In genomic region chr12:47797432-47797831, GRCh38 we compare ENCODE assay signal across 8 cellular contexts. TPM values are rescaled to one million over a fixed set of nuclear protein-coding genes. Genes with fewer than 3 reads are reported as not detected.
DNase-seq lines count a peak whose midpoint lies in the region; ATAC-seq and TF ChIP-seq lines count a peak whose summit lies in the region.

No MANE protein-coding gene starts in this region.

- 70 to 83% (median 72%) methylated on average over 10 of the region's 10 CpGs for WGBS in psoas muscle, 3 donors

- TF ChIP-seq CTCF in choroid plexus epithelial cell (conservative IDR thresholded peaks at IDR 0.05; ENCODE audit: low read depth, low read length) (peak; percentile 53), psoas muscle (IDR thresholded peaks at IDR 0.05) (peak; percentile 62), Calu3 (IDR thresholded peaks at IDR 0.05; ENCODE audit: unreplicated experiment) (no peak)

- no peaks in the 10 kb centered on the region for H3K9me3 Mint-ChIP-seq in Calu3 (ENCODE audit: low read depth, unreplicated experiment)

- BruUV-seq in Calu3 (replicated peaks; lab: Mats Ljungman, UMichigan), result no TSS peak

- H3K27ac ChIP-seq in psoas muscle, result no peak overlapping the region

- no peaks in the 10 kb centered on the region for H3K27me3 ChIP-seq in psoas muscle (ENCODE audit: insufficient read depth in 3 of 3, low read length in 2 of 3)

- intact Hi-C loops in psoas muscle (cut with DNase I), result loop anchor here (1.0 to 2.0 kb wide), 2 partner anchors 40 to 41 kb away; no protein-coding TSS in a partner anchor
- intact Hi-C loops in Calu3 (cut with micrococcal nuclease; ENCODE audit: unreplicated experiment), result no loop called here

- no peak overlapping the region for H3K4me3 Mint-ChIP-seq in Calu3 (ENCODE audit: low read depth, unreplicated experiment)

- H3K9me3 ChIP-seq in psoas muscle, result no peaks in the 10 kb centered on the region

- DNase-seq in stimulated activated naive CD4-positive, alpha-beta T cell (lab: John Stamatoyannopoulos, UW), result peak in 4 of 6 experiments; percentile 25 to 50 (median 38)
- no peak for DNase-seq in stimulated activated naive CD4-positive, alpha-beta T cell treated with Interleukin-2 at 50 U/mL for 16 hours (lab: John Stamatoyannopoulos, UW)
- DNase-seq in NCI-H2107 treated with DMSO at 0.1 percent for 48 hours (lab: John Stamatoyannopoulos, UW; ENCODE audit: unreplicated experiment), result peak; percentile 20
- no peak for DNase-seq in choroid plexus epithelial cell (ENCODE audit: low read depth)
- DNase-seq in psoas muscle, result no peak
- no peak for DNase-seq in Calu3

- H3K36me3 Mint-ChIP-seq in Calu3 (ENCODE audit: insufficient read depth, unreplicated experiment), result peaks cover 11% of the 10 kb centered on the region

- peaks cover 0 to 62% of the 10 kb centered on the region in 2 donors for H3K36me3 ChIP-seq in psoas muscle (ENCODE audit: insufficient read depth in 1 of 2, low read depth in 1 of 2)

- no peaks in the 10 kb centered on the region for H3K27me3 Mint-ChIP-seq in Calu3 (ENCODE audit: unreplicated experiment)

- H3K4me1 Mint-ChIP-seq in Calu3 (ENCODE audit: low read depth, unreplicated experiment), result peaks cover 19% of the 10 kb centered on the region

- H3K27ac Mint-ChIP-seq in Calu3 (ENCODE audit: unreplicated experiment), result no peak overlapping the region

- CTCF ChIA-PET in Calu3 (lab: Charles Lee), result interaction anchor here (0.7 to 1.2 kb wide), 5 partner anchors 18 to 41 kb away, joined by 3 to 11 read pairs (median 3); no protein-coding TSS in a partner anchor

- peaks cover 53% of the 10 kb centered on the region for H3K4me1 ChIP-seq in psoas muscle

- no peak overlapping the region for H3K4me3 ChIP-seq in choroid plexus epithelial cell (ENCODE audit: low read depth, low read length)
- H3K4me3 ChIP-seq in psoas muscle, result no peak overlapping the region

- peak; percentile 55 to 63 (median 60) for ATAC-seq in psoas muscle
- no peak for ATAC-seq in GM21515 (IDR thresholded peaks at IDR 0.05; ENCODE audit: unreplicated experiment)
- no peak for ATAC-seq in GM18873 (IDR thresholded peaks at IDR 0.05; ENCODE audit: low FRiP score, unreplicated experiment)

RNA-seq across cellular contexts. Expression of gene HDAC7, which starts 22.3 kb away (rescaled TPM):
- total RNA-seq in psoas muscle, result 10 to 100 TPM; 21.4 to 27.8 (median 23.5) TPM
- polyA plus RNA-seq in psoas muscle, result 10 to 100 TPM; 11.0 to 25.2 (median 13.6) TPM
- total RNA-seq in Calu3 (2022), result 41.8 and 44.0 TPM in 2 replicates

RNA-seq across cellular contexts. Expression of gene SLC48A1, which starts 24.4 kb away (rescaled TPM):
- total RNA-seq in psoas muscle (10 to 100 TPM; 21.8 to 28.7 (median 27.3) TPM), Calu3 (2022) (17.0 and 17.2 TPM in 2 replicates)
- 10 to 100 TPM; 12.7 to 23.5 (median 19.6) TPM for polyA plus RNA-seq in psoas muscle

RNA-seq across cellular contexts. Expression of gene RAPGEF3, which starts 38.8 kb away (rescaled TPM):
- total RNA-seq in psoas muscle (10 to 100 TPM in 2 of 4 donors, 1 to 10 TPM in 2; 5.1 to 28.8 (median 11.7) TPM), Calu3 (2022) (8.2 and 11.0 TPM in 2 replicates)
- polyA plus RNA-seq in psoas muscle, result 10 to 100 TPM; 11.7 to 29.9 (median 15.0) TPM

Comparison
In these comparisons a context has a peak if more than half of its experiments do, and no peak if none do; other contexts are left out.
1. DNase-seq: peak in stimulated activated naive CD4-positive, alpha-beta T cell (4 of 6) and NCI-H2107 treated with DMSO at 0.1 percent for 48 hours (single experiment); none in stimulated activated naive CD4-positive, alpha-beta T cell treated with Interleukin-2 at 50 U/mL for 16 hours (single experiment), choroid plexus epithelial cell (single experiment), psoas muscle (0 of 2) and Calu3 (single experiment).
2. ATAC-seq: peak in psoas muscle (4 of 4); none in GM21515 (single experiment) and GM18873 (single experiment).